In genomic region chr7:43479042-43479441, GRCh38 we compare ENCODE assay signal across 1 cellular context.
TF ChIP-seq lines count a peak whose summit lies in the region.

No MANE protein-coding gene starts in this region.

TF ChIP-seq in K562, 482 proteins besides CTCF, POLR2A, EP300 and RAD21 (continued from another document):
- TF ChIP-seq MBD1 (CRISPR knock-in tag; IDR thresholded peaks at IDR 0.05) (no peak), CGGBP1 (CRISPR knock-in tag; IDR thresholded peaks at IDR 0.05) (no peak), BCLAF1 (IDR thresholded peaks at IDR 0.05; ENCODE audit: borderline replicate concordance in 1 of 2, control insufficient read depth in 1 of 2, low read depth in 2 of 2, low read length in 1 of 2) (no peak), ZBTB9 (CRISPR knock-in tag; IDR thresholded peaks at IDR 0.05) (no peak), FOSL1 (tag; conservative IDR thresholded peaks at IDR 0.05) (no peak), HINFP (tag; conservative IDR thresholded peaks at IDR 0.05; ENCODE audit: low read depth) (no peak), CCAR2 (IDR thresholded peaks at IDR 0.05; ENCODE audit: low read depth, low read length) (no peak), MAFF (IDR thresholded peaks at IDR 0.05; ENCODE audit: low read length) (no peak), ZNF75A (CRISPR knock-in tag; IDR thresholded peaks at IDR 0.05) (no peak), ZNF408 (CRISPR knock-in tag; IDR thresholded peaks at IDR 0.05; ENCODE audit: low read depth) (no peak), PHTF2 (CRISPR knock-in tag; IDR thresholded peaks at IDR 0.05) (no peak)
